In genomic region chr7:116354546-116355422, GRCh38 we compare ENCODE assay signal across 9 cellular contexts.
DNase-seq lines count a peak whose midpoint lies in the region; ATAC-seq, FAIRE-seq and TF ChIP-seq lines count a peak whose summit lies in the region.
"Had no signal": no experiment of that assay in that cellular context is flagged by ENCODE, and none has a peak within 500 bp of the region (broad histone marks: within the 10 kb centered on the region; RNA-seq: fewer than 3 reads in every experiment).

No MANE protein-coding gene starts in this region.

- peak; percentile 86 for FAIRE-seq in endometrium (lab: Jason Lieb, UNC)

- H3K4me3 ChIP-seq in mucosa of descending colon = no peak overlapping the region
- no peak overlapping the region for H3K4me3 ChIP-seq in WERI-Rb-1 (ENCODE audit: low read depth, low read length)

- H3K4me1 ChIP-seq in mucosa of descending colon (ENCODE audit: low read depth) = no peaks in the 10 kb centered on the region

- in situ Hi-C loops in G401 (cut with HindIII; ENCODE audit: low sequenced_read_pairs) = no loop called here

- DNase-seq in AG08395 (ENCODE audit: low spot score) (peak; percentile 94), NCI-H345 treated with DMSO at 0.1 percent for 48 hours (lab: John Stamatoyannopoulos, UW; ENCODE audit: unreplicated experiment) (peak; percentile 17), mucosa of descending colon (peak in 1 of 3 donors; percentile 18), WERI-Rb-1 (no peak), G401 (ENCODE audit: low spot score) (no peak)
- no peak for DNase-seq in stimulated activated effector memory CD8-positive, alpha-beta T cell treated with anti-CD3 and anti-CD28 coated beads, Interleukin-12 subunit alpha, Interleukin-12 subunit beta, amount 100 ng/mL, for 72 hours (ENCODE audit: low spot score in 2 of 2)
- DNase-seq: activated B cell treated with CpG ODN at 0.5 μM for 24 hours had no signal

- no peak overlapping the region for H3K27ac ChIP-seq in WERI-Rb-1

- H3K4me1 Mint-ChIP-seq in stimulated activated effector memory CD8-positive, alpha-beta T cell treated with anti-CD3 and anti-CD28 coated beads, Interleukin-12 subunit alpha, Interleukin-12 subunit beta, amount 100 ng/mL, for 72 hours = no peaks in the 10 kb centered on the region
- H3K4me1 Mint-ChIP-seq: activated B cell treated with CpG ODN at 0.5 μM for 24 hours had no signal

- H3K27me3 ChIP-seq in WERI-Rb-1 (ENCODE audit: insufficient read depth, low read depth, severe bottlenecking) = peaks cover 35% of the 10 kb centered on the region

- H3K36me3 ChIP-seq in mucosa of descending colon (ENCODE audit: low read depth) = no peaks in the 10 kb centered on the region
- H3K36me3 ChIP-seq in WERI-Rb-1 = no peaks in the 10 kb centered on the region

- no peaks in the 10 kb centered on the region for H3K36me3 Mint-ChIP-seq in stimulated activated effector memory CD8-positive, alpha-beta T cell treated with anti-CD3 and anti-CD28 coated beads, Interleukin-12 subunit alpha, Interleukin-12 subunit beta, amount 100 ng/mL, for 72 hours

- no peaks in the 10 kb centered on the region for H3K9me3 Mint-ChIP-seq in stimulated activated effector memory CD8-positive, alpha-beta T cell treated with anti-CD3 and anti-CD28 coated beads, Interleukin-12 subunit alpha, Interleukin-12 subunit beta, amount 100 ng/mL, for 72 hours
- H3K9me3 Mint-ChIP-seq: activated B cell treated with CpG ODN at 0.5 μM for 24 hours had no signal

- H3K27ac Mint-ChIP-seq in stimulated activated effector memory CD8-positive, alpha-beta T cell treated with anti-CD3 and anti-CD28 coated beads, Interleukin-12 subunit alpha, Interleukin-12 subunit beta, amount 100 ng/mL, for 72 hours = no peak overlapping the region
- H3K27ac Mint-ChIP-seq: activated B cell treated with CpG ODN at 0.5 μM for 24 hours had no signal

- H3K9me3 ChIP-seq in mucosa of descending colon = no peaks in the 10 kb centered on the region
- no peaks in the 10 kb centered on the region for H3K9me3 ChIP-seq in WERI-Rb-1 (ENCODE audit: severe bottlenecking)

- H3K4me3 Mint-ChIP-seq in stimulated activated effector memory CD8-positive, alpha-beta T cell treated with anti-CD3 and anti-CD28 coated beads, Interleukin-12 subunit alpha, Interleukin-12 subunit beta, amount 100 ng/mL, for 72 hours = no peak overlapping the region
- H3K4me3 Mint-ChIP-seq: activated B cell treated with CpG ODN at 0.5 μM for 24 hours had no signal

- ATAC-seq in mucosa of descending colon (peak; percentile 76), GM19467 (IDR thresholded peaks at IDR 0.05; ENCODE audit: unreplicated experiment) (no peak)
- no peak for ATAC-seq in stimulated activated effector memory CD8-positive, alpha-beta T cell treated with anti-CD3 and anti-CD28 coated beads, Interleukin-12 subunit alpha, Interleukin-12 subunit beta, amount 100 ng/mL, for 72 hours

- intact Hi-C loops in mucosa of descending colon (cut with DNase I, micrococcal nuclease) = no loop called here

- TF ChIP-seq CTCF in mucosa of descending colon (IDR thresholded peaks at IDR 0.05) (no peak), WERI-Rb-1 (IDR thresholded peaks at IDR 0.05; ENCODE audit: low read depth, low read length) (no peak)

Comparison
In these comparisons a context has a peak if more than half of its experiments do, and no peak if none do; other contexts are left out.
1. DNase-seq: peak in AG08395 (single experiment) and NCI-H345 treated with DMSO at 0.1 percent for 48 hours (single experiment); none in WERI-Rb-1 (single experiment), stimulated activated effector memory CD8-positive, alpha-beta T cell treated with anti-CD3 and anti-CD28 coated beads, Interleukin-12 subunit alpha, Interleukin-12 subunit beta, amount 100 ng/mL, for 72 hours (0 of 2) and G401 (single experiment).